ENCODE assay signal across 21 cellular contexts in the genomic region with DNA sequence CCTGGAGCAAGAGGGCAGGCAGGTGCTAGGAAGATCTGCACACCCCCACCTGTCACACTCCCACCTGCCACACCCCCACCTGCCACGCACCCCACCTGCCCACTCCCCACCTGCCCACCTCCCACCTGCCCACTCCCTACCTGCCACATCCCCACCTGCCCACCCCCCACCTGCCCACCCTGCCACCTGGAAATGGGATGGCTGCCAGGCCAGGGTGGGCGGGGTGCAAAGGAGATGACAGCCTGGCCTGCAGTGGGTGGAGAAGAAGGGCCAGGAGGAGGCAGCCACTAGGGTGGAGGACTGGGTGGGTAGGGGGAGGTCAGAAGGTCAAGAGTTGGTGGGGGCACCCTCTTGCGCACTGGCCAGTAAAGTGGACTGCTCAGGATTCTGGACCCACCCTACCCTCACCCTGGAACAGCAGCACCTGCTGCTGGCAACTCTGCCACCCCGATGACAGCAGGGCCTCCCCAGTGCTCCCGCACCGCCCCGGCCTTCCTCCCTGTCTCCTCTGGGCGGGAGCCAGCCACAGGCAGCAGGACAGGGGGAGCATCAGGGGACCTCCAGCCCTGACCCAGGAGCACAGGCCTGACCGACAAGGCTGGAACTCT.
DNase-seq lines count a peak whose midpoint lies in the region; ATAC-seq, FAIRE-seq and TF ChIP-seq lines count a peak whose summit lies in the region.
"Had no signal": no experiment of that assay in that cellular context is flagged by ENCODE, and none has a peak within 500 bp of the region (broad histone marks: within the 10 kb centered on the region; RNA-seq: fewer than 3 reads in every experiment).

No MANE protein-coding gene starts in this region.

- TF ChIP-seq CTCF in SK-N-SH (IDR thresholded peaks at IDR 0.05) (no peak), right lobe of liver (IDR thresholded peaks at IDR 0.05) (no peak), HepG2 (CRISPR knock-in tag; IDR thresholded peaks at IDR 0.05) (no peak), kidney (IDR thresholded peaks at IDR 0.05; ENCODE audit: borderline replicate concordance, extremely low read depth, insufficient read depth) (no peak), PC-9 (conservative IDR thresholded peaks at IDR 0.05) (no peak)

- no peaks in the 10 kb centered on the region for H3K4me1 Mint-ChIP-seq in activated naive CD4-positive, alpha-beta T cell treated with anti-CD3 and anti-CD28 coated beads for 36 hours (ENCODE audit: low read depth)
- H3K4me1 Mint-ChIP-seq: CD4-positive, alpha-beta memory T cell; H9 had no signal

- DNase-seq in SK-N-SH (peak; percentile 25), right lobe of liver (peak in 2 of 3 donors; percentile 41), HepG2 (ENCODE audit: low spot score) (no peak), kidney (peak; percentile 58), RKO (ENCODE audit: low spot score) (no peak), PC-9 (no peak)
- DNase-seq in activated naive CD4-positive, alpha-beta T cell treated with anti-CD3 and anti-CD28 coated beads for 36 hours: no peak
- DNase-seq: BE2C; Calu3; CD4-positive, alpha-beta memory T cell; DMS79 treated with DMSO at 0.1 percent for 48 hours; IMR-90; Kasumi-1; MM.1S; NCI-H1105; NCI-H1694; NCI-H510A treated with DMSO at 0.1 percent for 48 hours had no signal

- H3K4me3 Mint-ChIP-seq in activated naive CD4-positive, alpha-beta T cell treated with anti-CD3 and anti-CD28 coated beads for 36 hours: no peak overlapping the region
- H3K4me3 Mint-ChIP-seq: H9 had no signal

- H3K9ac ChIP-seq in SK-N-SH: no peak overlapping the region
- H3K9ac ChIP-seq in HepG2 (ENCODE audit: insufficient read depth, low read depth, low read length): no peak overlapping the region
- no peak overlapping the region for H3K9ac ChIP-seq in kidney (ENCODE audit: low read length in 2 of 2)

- no peaks in the 10 kb centered on the region for H3K36me3 Mint-ChIP-seq in activated naive CD4-positive, alpha-beta T cell treated with anti-CD3 and anti-CD28 coated beads for 36 hours (ENCODE audit: low read depth)
- H3K36me3 Mint-ChIP-seq: CD4-positive, alpha-beta memory T cell had no signal

- no peak for TF ChIP-seq POLR2A in right lobe of liver (IDR thresholded peaks at IDR 0.05)
- no peak for TF ChIP-seq POLR2A in HepG2 (IDR thresholded peaks at IDR 0.05; ENCODE audit: insufficient read depth in 1 of 2, low read depth in 2 of 2, low read length in 2 of 2)

- in situ Hi-C loops in HepG2 (cut with HindIII; ENCODE audit: extremely low pct_ligation_motif_present, low pct_unique_long_range_greater_than_20kb): no loop called here

- intact Hi-C loops in right lobe of liver (cut with DNase I): no loop called here
- intact Hi-C loops in HepG2 (cut with micrococcal nuclease; ENCODE audit: unreplicated experiment): no loop called here
- intact Hi-C loops in kidney (cut with DNase I): no loop called here
- intact Hi-C loops in PC-9 (cut with micrococcal nuclease; ENCODE audit: unreplicated experiment): no loop called here
- intact Hi-C loops in activated naive CD4-positive, alpha-beta T cell treated with anti-CD3 and anti-CD28 coated beads for 36 hours (cut with micrococcal nuclease): no loop called here

- no peak for TF ChIP-seq RAD21 in SK-N-SH (IDR thresholded peaks at IDR 0.05; ENCODE audit: low read length)
- TF ChIP-seq RAD21 in HepG2 (CRISPR knock-in tag; IDR thresholded peaks at IDR 0.05): no peak

- H3K9me3 ChIP-seq in SK-N-SH (no peaks in the 10 kb centered on the region), right lobe of liver (no peaks in the 10 kb centered on the region), HepG2 (ENCODE audit: low read length) (no peaks in the 10 kb centered on the region), kidney (ENCODE audit: control insufficient read depth in 1 of 2, low read length in 2 of 2) (peaks cover 0 to 3% of the 10 kb centered on the region in 2 donors), PC-9 (ENCODE audit: insufficient read depth, low read depth) (no peaks in the 10 kb centered on the region)
- H3K9me3 ChIP-seq: BE2C, Peyer's patch had no signal

- TF ChIP-seq EP300 in SK-N-SH (IDR thresholded peaks at IDR 0.05; ENCODE audit: borderline replicate concordance in 1 of 2, low read depth in 1 of 2, low read length in 1 of 2): no peak
- no peak for TF ChIP-seq EP300 in HepG2 (IDR thresholded peaks at IDR 0.05; ENCODE audit: low read depth in 2 of 2, low read length in 2 of 2)
- TF ChIP-seq EP300 in HepG2 (CRISPR knock-in tag; IDR thresholded peaks at IDR 0.05; ENCODE audit: borderline replicate concordance): no peak

- H3K27me3 ChIP-seq in SK-N-SH (ENCODE audit: insufficient read depth) (peaks cover 26% of the 10 kb centered on the region), right lobe of liver (peaks cover 0 to 11% of the 10 kb centered on the region in 2 donors), HepG2 (ENCODE audit: control insufficient read depth in 1 of 2, insufficient read depth in 2 of 2, low read length in 2 of 2) (peaks cover 3 to 18% of the 10 kb centered on the region in 2 experiments; a peak in 3 of 5 replicates), PC-9 (ENCODE audit: insufficient read depth, low read depth) (peaks cover 46% of the 10 kb centered on the region)

- H3K4me3 ChIP-seq in SK-N-SH (ENCODE audit: low read depth in 2 of 2, low read length in 1 of 2) (no peak overlapping the region), right lobe of liver (no peak overlapping the region), HepG2 (replicated peaks in 1 of 3; ENCODE audit: insufficient read depth in 1 of 3, low read depth in 2 of 3, low read length in 3 of 3) (no peak overlapping the region), kidney (ENCODE audit: low read length in 2 of 2) (no peak overlapping the region), PC-9 (no peak overlapping the region)
- H3K4me3 ChIP-seq: Peyer's patch had no signal

- no peaks in the 10 kb centered on the region for H3F3A ChIP-seq in SK-N-SH (replicated peaks; ENCODE audit: insufficient read depth)
- H3F3A ChIP-seq in PC-9 (ENCODE audit: insufficient read depth, low read depth): no peaks in the 10 kb centered on the region

- H3K27ac ChIP-seq in SK-N-SH (ENCODE audit: low read depth in 2 of 2, low read length in 1 of 2) (no peak overlapping the region), right lobe of liver (no peak overlapping the region), HepG2 (ENCODE audit: extremely low read length, insufficient read depth, low read length) (no peak overlapping the region), kidney (ENCODE audit: low read depth in 2 of 2, low read length in 2 of 2) (no peak overlapping the region), PC-9 (no peak overlapping the region)
- H3K27ac ChIP-seq: 22Rv1, Peyer's patch had no signal

- H3K79me2 ChIP-seq in SK-N-SH (ENCODE audit: insufficient read depth): no peaks in the 10 kb centered on the region
- H3K79me2 ChIP-seq in HepG2 (ENCODE audit: insufficient read depth, low read length): no peaks in the 10 kb centered on the region
- no peaks in the 10 kb centered on the region for H3K79me2 ChIP-seq in PC-9 (ENCODE audit: low read depth)

- CTCF ChIA-PET in SK-N-SH (lab: Yijun Ruan, JAX): no interaction called here
- CTCF ChIA-PET in HepG2 (lab: Yijun Ruan, JAX; ENCODE audit: low intra/inter-chr PET ratio, low total read pairs): no interaction called here
- CTCF ChIA-PET in PC-9 (lab: Charles Lee): no interaction called here
- CTCF ChIA-PET in activated naive CD4-positive, alpha-beta T cell treated with anti-CD3 and anti-CD28 coated beads for 36 hours (lab: Charles Lee): no interaction called here

- H3K9me2 ChIP-seq in SK-N-SH: no peaks in the 10 kb centered on the region
- H3K9me2 ChIP-seq in PC-9 (ENCODE audit: insufficient read depth): no peaks in the 10 kb centered on the region

- FAIRE-seq in HepG2 (lab: Jason Lieb, UNC) (no peak), kidney (lab: Jason Lieb, UNC) (no peak)

- H3K27me3 Mint-ChIP-seq in activated naive CD4-positive, alpha-beta T cell treated with anti-CD3 and anti-CD28 coated beads for 36 hours (ENCODE audit: low read depth): peaks cover 13% of the 10 kb centered on the region

- BruUV-seq in HepG2 (replicated peaks; lab: Mats Ljungman, UMichigan) (no TSS peak), PC-9 (replicated peaks; lab: Mats Ljungman, UMichigan) (no TSS peak)

- H3K4me1 ChIP-seq in SK-N-SH (ENCODE audit: control insufficient read depth in 1 of 2, insufficient read depth in 2 of 2, low read depth in 1 of 2, low read length in 1 of 2): no peaks in the 10 kb centered on the region; a peak in 1 of 4 replicates
- H3K4me1 ChIP-seq in right lobe of liver: no peaks in the 10 kb centered on the region
- H3K4me1 ChIP-seq in HepG2 (ENCODE audit: insufficient read depth, low read length): no peaks in the 10 kb centered on the region
- H3K4me1 ChIP-seq in kidney (ENCODE audit: control insufficient read depth in 1 of 2, insufficient read depth in 1 of 2, low read depth in 1 of 2, low read length in 2 of 2): no peaks in the 10 kb centered on the region
- no peaks in the 10 kb centered on the region for H3K4me1 ChIP-seq in PC-9 (replicated peaks; ENCODE audit: insufficient read depth)
- H3K4me1 ChIP-seq: BE2C, Peyer's patch had no signal

- POLR2A ChIA-PET in SK-N-SH (lab: Yijun Ruan, JAX) (no interaction called here), HepG2 (lab: Yijun Ruan, JAX) (no interaction called here), PC-9 (lab: Charles Lee; ENCODE audit: unreplicated experiment) (no interaction called here)

- H3K36me3 ChIP-seq in SK-N-SH (replicated peaks in 1 of 2; ENCODE audit: control insufficient read depth in 1 of 2, insufficient read depth in 2 of 2, low read length in 1 of 2) (no peaks in the 10 kb centered on the region), right lobe of liver (no peaks in the 10 kb centered on the region), HepG2 (replicated peaks in 1 of 2; ENCODE audit: control insufficient read depth in 1 of 2, insufficient read depth in 2 of 2, low read length in 2 of 2) (no peaks in the 10 kb centered on the region), kidney (ENCODE audit: control insufficient read depth in 1 of 2, insufficient read depth in 2 of 2, low read length in 2 of 2) (no peaks in the 10 kb centered on the region), PC-9 (ENCODE audit: low read depth) (no peaks in the 10 kb centered on the region)
- H3K36me3 ChIP-seq: BE2C, Peyer's patch had no signal

- H2AFZ ChIP-seq in SK-N-SH (ENCODE audit: low read depth) (no peak overlapping the region), HepG2 (ENCODE audit: low read length) (no peak overlapping the region), PC-9 (no peak overlapping the region)

- no peak overlapping the region for H3K4me2 ChIP-seq in SK-N-SH
- no peak overlapping the region for H3K4me2 ChIP-seq in HepG2 (ENCODE audit: low read depth, low read length)
- H3K4me2 ChIP-seq in PC-9: no peak overlapping the region

- H4K20me1 ChIP-seq in SK-N-SH (ENCODE audit: insufficient read depth) (no peaks in the 10 kb centered on the region), HepG2 (ENCODE audit: insufficient read depth, low read length) (no peaks in the 10 kb centered on the region), PC-9 (ENCODE audit: insufficient read depth) (no peaks in the 10 kb centered on the region)

- peaks cover 4% of the 10 kb centered on the region for H3K9me3 Mint-ChIP-seq in activated naive CD4-positive, alpha-beta T cell treated with anti-CD3 and anti-CD28 coated beads for 36 hours

- WGBS in SK-N-SH (ENCODE audit: low lambda C conversion rate): 27% methylated on average over 7 of the region's 9 CpGs
- WGBS in right lobe of liver (ENCODE audit: insufficient coverage, low coverage, low lambda C conversion rate, missing lambda C conversion rate): 43% methylated on average over 4 of the region's 9 CpGs
- WGBS in HepG2 (ENCODE audit: low lambda C conversion rate): 9% methylated on average over 4 of the region's 9 CpGs

- no peak overlapping the region for H3K27ac Mint-ChIP-seq in activated naive CD4-positive, alpha-beta T cell treated with anti-CD3 and anti-CD28 coated beads for 36 hours
- H3K27ac Mint-ChIP-seq: CD4-positive, alpha-beta memory T cell; H9 had no signal

- ATAC-seq in SK-N-SH treated with all-trans-retinoic acid at 6 μM for 48 hours (no peak), right lobe of liver (no peak), HepG2 (no peak)

Comparison
In these comparisons a context has a peak if more than half of its experiments do, and no peak if none do; other contexts are left out.
1. DNase-seq: peak in SK-N-SH (single experiment), right lobe of liver (2 of 3) and kidney (single experiment); none in HepG2 (single experiment), RKO (single experiment), PC-9 (0 of 2) and activated naive CD4-positive, alpha-beta T cell treated with anti-CD3 and anti-CD28 coated beads for 36 hours (single experiment).